In genomic region chr10:74176380-74177139, GRCh38 we compare ENCODE assay signal across 8 cellular contexts. TPM values are rescaled to one million over a fixed set of nuclear protein-coding genes. Genes with fewer than 3 reads are reported as not detected.
DNase-seq lines count a peak whose midpoint lies in the region; ATAC-seq and TF ChIP-seq lines count a peak whose summit lies in the region.

No MANE protein-coding gene starts in this region.

- peak; percentile 94 for TF ChIP-seq POLR2A in GM18951 (IDR thresholded peaks at IDR 0.05; ENCODE audit: extremely low read depth, insufficient read depth, insufficient read length)

- H3K4me1 Mint-ChIP-seq in WTC11 = peaks cover 40% of the 10 kb centered on the region
- H3K4me1 Mint-ChIP-seq in immature natural killer cell = peaks cover 15 to 27% of the 10 kb centered on the region in 2 donors

- DNase-seq in AG08396 (ENCODE audit: low spot score) = peak; percentile 96
- DNase-seq in NCI-H2227 treated with DMSO at 0.1 percent for 48 hours (lab: John Stamatoyannopoulos, UW) = peak; percentile 89
- peak; percentile 93 for DNase-seq in WTC11 (ENCODE audit: low spot score)
- peak; percentile 94 to 95 for DNase-seq in cardiac fibroblast (ENCODE audit: low read depth in 2 of 2)
- DNase-seq in immature natural killer cell = peak; percentile 94 to 95 (median 95)
- DNase-seq in smooth muscle cell of the brain vasculature (ENCODE audit: low read depth, low spot score) = peak; percentile 81

- H3K4me3 ChIP-seq in cardiac fibroblast (replicated peaks in 1 of 2; ENCODE audit: low read depth in 2 of 2, low read length in 2 of 2) = peak overlapping the region; percentile 96 to 97

- no peaks in the 10 kb centered on the region; the same call in 1 of the 2 replicates for H3K9me3 Mint-ChIP-seq in WTC11
- no peaks in the 10 kb centered on the region for H3K9me3 Mint-ChIP-seq in immature natural killer cell

- ATAC-seq in HG03175 (IDR thresholded peaks at IDR 0.05; ENCODE audit: unreplicated experiment) (peak; percentile 93), WTC11 (peak; percentile 86)

- POLR2A ChIA-PET in WTC11 (lab: Charles Lee) = interaction anchor here (0.6 to 1.7 kb wide), 4 partner anchors 9 to 620 kb away, joined by 3 to 16 read pairs (median 4); partner anchors contain the start of genes ADK and AP3M1

- H3K27me3 Mint-ChIP-seq in WTC11 (ENCODE audit: low read depth) = no peaks in the 10 kb centered on the region
- H3K27me3 Mint-ChIP-seq in immature natural killer cell (ENCODE audit: low read depth in 3 of 3) = peaks cover 0 to 4% (median 1%) of the 10 kb centered on the region in 3 donors

- TF ChIP-seq CTCF in WTC11 (IDR thresholded peaks at IDR 0.05) (no peak), cardiac fibroblast (IDR thresholded peaks at IDR 0.05; ENCODE audit: low read depth, low read length) (no peak)

- in situ Hi-C loops in GM18951 (cut with MboI; ENCODE audit: low sequenced_read_pairs, unreplicated experiment) = no loop called here

- H3K27ac Mint-ChIP-seq in WTC11 (peak overlapping the region; percentile 94), immature natural killer cell (peak overlapping the region; percentile 85 to 95 (median 94))

- no peaks in the 10 kb centered on the region for H3K36me3 Mint-ChIP-seq in WTC11
- no peaks in the 10 kb centered on the region for H3K36me3 Mint-ChIP-seq in immature natural killer cell

- CTCF ChIA-PET in WTC11 (lab: Charles Lee) = interaction anchor here (0.9 kb wide), 1 partner anchor 26 kb away, joined by 4 read pairs; the partner anchor contains the start of genes ADK and AP3M1

- peak overlapping the region; percentile 89 for H3K4me3 Mint-ChIP-seq in WTC11
- peak overlapping the region; percentile 90 to 93 (median 93) for H3K4me3 Mint-ChIP-seq in immature natural killer cell

TF ChIP-seq in WTC11, 78 proteins besides CTCF, POLR2A, EP300 and RAD21 (continues in another document):
- TF ChIP-seq CREM (CRISPR knock-in tag; IDR thresholded peaks at IDR 0.05) (peak; percentile 79), CBFB (CRISPR knock-in tag; IDR thresholded peaks at IDR 0.05; ENCODE audit: low read depth) (no peak), SP1 (CRISPR knock-in tag; conservative IDR thresholded peaks at IDR 0.05) (peak; percentile 78; the same call in 1 of the 2 replicates), HMGXB4 (CRISPR knock-in tag; IDR thresholded peaks at IDR 0.05) (peak; percentile 72; the same call in 1 of the 2 replicates), AR (CRISPR knock-in tag; IDR thresholded peaks at IDR 0.05) (0 out of 2 replicates have a peak, but pooled peaks have one; percentile 22), NFE2L1 (CRISPR knock-in tag; IDR thresholded peaks at IDR 0.05) (peak; percentile 84), ZNF219 (CRISPR knock-in tag; IDR thresholded peaks at IDR 0.05; ENCODE audit: borderline replicate concordance) (peak; percentile 82; the same call in 1 of the 2 replicates), MAX (CRISPR knock-in tag; IDR thresholded peaks at IDR 0.05) (peak; percentile 97), ARID4B (CRISPR knock-in tag; IDR thresholded peaks at IDR 0.05; ENCODE audit: borderline replicate concordance) (peak; percentile 86; the same call in 1 of the 2 replicates), MYBL2 (CRISPR knock-in tag; IDR thresholded peaks at IDR 0.05) (peak; percentile 59; the same call in 1 of the 2 replicates), RELA (CRISPR knock-in tag; IDR thresholded peaks at IDR 0.05; ENCODE audit: borderline replicate concordance) (peak; percentile 68; the same call in 1 of the 2 replicates), FOXP4 (CRISPR knock-in tag; IDR thresholded peaks at IDR 0.05) (peak; percentile 64; the same call in 1 of the 2 replicates), ETV6 (CRISPR knock-in tag; IDR thresholded peaks at IDR 0.05) (peak; percentile 76), ZBTB21 (CRISPR knock-in tag; IDR thresholded peaks at IDR 0.05; ENCODE audit: borderline replicate concordance) (no peak; the same call in 1 of the 2 replicates), NR1H2 (CRISPR knock-in tag; IDR thresholded peaks at IDR 0.05) (no peak)

RNA-seq across cellular contexts. Expression of gene ADK, which starts 25.5 kb away (rescaled TPM):
- total RNA-seq in WTC11 (2021) = 30.2 to 32.7 TPM (median 32.5 TPM) in 3 replicates
- 10 to 100 TPM; 26.9 to 36.7 (median 28.4) TPM for polyA plus RNA-seq in immature natural killer cell

RNA-seq across cellular contexts. Expression of gene AP3M1, which starts 25.9 kb away (rescaled TPM):
- 33.7 to 37.3 TPM (median 36.5 TPM) in 3 replicates for total RNA-seq in WTC11 (2021)
- 10 to 100 TPM; 22.1 to 44.3 (median 39.8) TPM for polyA plus RNA-seq in immature natural killer cell

Comparison
In these comparisons a context has a peak if more than half of its experiments do, and no peak if none do; other contexts are left out.
1. Peak in every context shown above with its lines: DNase-seq, ATAC-seq and H3K4me3 ChIP-seq.